In the genomic region with DNA sequence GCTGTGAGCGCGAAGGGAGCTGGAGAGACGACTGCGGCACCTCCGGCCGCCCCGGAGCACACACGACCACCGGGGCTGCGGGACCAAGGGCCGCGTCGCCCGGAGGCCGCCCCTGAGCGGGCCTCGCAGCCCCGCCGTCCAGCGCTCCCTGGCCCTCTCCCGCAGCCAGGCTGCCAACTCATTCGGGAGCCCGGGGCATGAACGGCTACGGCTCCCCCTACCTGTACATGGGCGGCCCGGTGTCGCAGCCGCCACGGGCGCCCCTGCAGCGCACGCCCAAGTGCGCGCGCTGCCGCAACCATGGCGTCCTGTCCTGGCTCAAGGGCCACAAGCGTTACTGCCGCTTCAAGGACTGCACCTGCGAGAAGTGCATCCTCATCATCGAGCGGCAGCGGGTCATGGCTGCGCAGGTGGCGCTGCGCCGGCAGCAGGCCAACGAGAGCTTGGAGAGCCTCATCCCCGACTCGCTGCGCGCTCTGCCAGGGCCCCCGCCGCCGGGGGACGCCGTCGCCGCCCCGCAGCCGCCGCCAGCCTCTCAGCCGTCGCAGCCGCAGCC, we compare ENCODE assay signal across 9 cellular contexts.
DNase-seq lines count a peak whose midpoint lies in the region; FAIRE-seq and TF ChIP-seq lines count a peak whose summit lies in the region.
"Had no signal": no experiment of that assay in that cellular context is flagged by ENCODE, and none has a peak within 500 bp of the region (broad histone marks: within the 10 kb centered on the region; RNA-seq: fewer than 3 reads in every experiment).

No MANE protein-coding gene starts in this region.

- H3K4me1 ChIP-seq in MM.1S (ENCODE audit: low read length) = no peaks in the 10 kb centered on the region

- H3K27ac ChIP-seq in MM.1S (ENCODE audit: low read length) (no peak overlapping the region), coronary artery (no peak overlapping the region)

- no peak overlapping the region for H3K9ac ChIP-seq in MM.1S (ENCODE audit: low read length)

- in situ Hi-C loops in GM13977 (cut with MboI; ENCODE audit: low pct_unique_long_range_greater_than_20kb, low sequenced_read_pairs, unreplicated experiment) = loop anchor here (10.0 to 25.0 kb wide), 2 partner anchors 68 to 365 kb away; no protein-coding TSS in a partner anchor

- peak overlapping the region; percentile 60 for H3K4me2 ChIP-seq in MM.1S (ENCODE audit: low read depth, low read length)

- peaks cover 9% of the 10 kb centered on the region; the same call in 1 of the 2 replicates for H3K27me3 ChIP-seq in MM.1S (replicated peaks; ENCODE audit: insufficient read depth, low read length)

- H3K4me3 ChIP-seq in MM.1S (ENCODE audit: low read length) = peak overlapping the region; percentile 45
- peak overlapping the region; percentile 54 for H3K4me3 ChIP-seq in coronary artery

- H3K9me3 Mint-ChIP-seq in nephron progenitor cell = no peaks in the 10 kb centered on the region

- no peaks in the 10 kb centered on the region for H3F3A ChIP-seq in MM.1S (ENCODE audit: insufficient read depth, low read length)

- H4K20me1 ChIP-seq in MM.1S (ENCODE audit: insufficient read depth, low read length) = no peaks in the 10 kb centered on the region

- TF ChIP-seq CTCF in GM13977 (IDR thresholded peaks at IDR 0.05; ENCODE audit: extremely low read depth, insufficient read depth, missing control alignments) (no peak), MM.1S (IDR thresholded peaks at IDR 0.05; ENCODE audit: low read length) (no peak), coronary artery (IDR thresholded peaks at IDR 0.05) (no peak), nephron progenitor cell (IDR thresholded peaks at IDR 0.05) (no peak)

- H3K9me3 ChIP-seq in MM.1S (replicated peaks; ENCODE audit: insufficient read depth, low read length) = no peaks in the 10 kb centered on the region

- peaks cover 98% of the 10 kb centered on the region for H3K27me3 Mint-ChIP-seq in nephron progenitor cell (ENCODE audit: low read depth, poor library complexity)

- no peak overlapping the region for H3K27ac Mint-ChIP-seq in nephron progenitor cell

- H3K4me1 Mint-ChIP-seq in nephron progenitor cell = peaks cover 63% of the 10 kb centered on the region

- no peaks in the 10 kb centered on the region for H3K79me2 ChIP-seq in MM.1S (ENCODE audit: low read length)

- DNase-seq in GM13977 (ENCODE audit: low spot score) = peak; percentile 56
- DNase-seq in MM.1S = peak; percentile 33
- no peak for DNase-seq in coronary artery (ENCODE audit: low spot score)
- DNase-seq in nephron progenitor cell = peak; percentile 60
- no peak for DNase-seq in activated gamma-delta T cell treated with Interleukin-2 at 50 U/mL for 16 hours
- no peak for DNase-seq in RCC 7860 (ENCODE audit: low spot score)
- no peak for DNase-seq in activated effector memory CD4-positive, alpha-beta T cell treated with anti-CD3 and anti-CD28 coated beads, Interleukin-2, amount 50 U/mL, for 16 hours
- no peak for DNase-seq in epidermal melanocyte (ENCODE audit: insufficient read length, low spot score)
- DNase-seq: stimulated activated naive CD4-positive, alpha-beta T cell had no signal

- FAIRE-seq in RCC 7860 (lab: Jason Lieb, UNC) = no peak

- H3K4me3 Mint-ChIP-seq in nephron progenitor cell = peak overlapping the region; percentile 80

- H3K9me2 ChIP-seq in MM.1S (replicated peaks; ENCODE audit: insufficient read depth, low read length) = no peaks in the 10 kb centered on the region

- H2AFZ ChIP-seq in MM.1S (ENCODE audit: low read length) = 0 out of 2 replicates have a peak overlapping the region, but pooled peaks have one; percentile 31

- no peaks in the 10 kb centered on the region for H3K36me3 Mint-ChIP-seq in nephron progenitor cell (ENCODE audit: low read depth)

- no peaks in the 10 kb centered on the region for H3K36me3 ChIP-seq in MM.1S (replicated peaks; ENCODE audit: insufficient read depth, low read length)

Comparison
In these comparisons a context has a peak if more than half of its experiments do, and no peak if none do; other contexts are left out.
1. DNase-seq: peak in GM13977 (single experiment), MM.1S (single experiment) and nephron progenitor cell (single experiment); none in coronary artery (single experiment), activated gamma-delta T cell treated with Interleukin-2 at 50 U/mL for 16 hours (single experiment), RCC 7860 (single experiment), activated effector memory CD4-positive, alpha-beta T cell treated with anti-CD3 and anti-CD28 coated beads, Interleukin-2, amount 50 U/mL, for 16 hours (single experiment) and epidermal melanocyte (single experiment).